Comparison of ENCODE assay signal across 10 cellular contexts in the genomic region with DNA sequence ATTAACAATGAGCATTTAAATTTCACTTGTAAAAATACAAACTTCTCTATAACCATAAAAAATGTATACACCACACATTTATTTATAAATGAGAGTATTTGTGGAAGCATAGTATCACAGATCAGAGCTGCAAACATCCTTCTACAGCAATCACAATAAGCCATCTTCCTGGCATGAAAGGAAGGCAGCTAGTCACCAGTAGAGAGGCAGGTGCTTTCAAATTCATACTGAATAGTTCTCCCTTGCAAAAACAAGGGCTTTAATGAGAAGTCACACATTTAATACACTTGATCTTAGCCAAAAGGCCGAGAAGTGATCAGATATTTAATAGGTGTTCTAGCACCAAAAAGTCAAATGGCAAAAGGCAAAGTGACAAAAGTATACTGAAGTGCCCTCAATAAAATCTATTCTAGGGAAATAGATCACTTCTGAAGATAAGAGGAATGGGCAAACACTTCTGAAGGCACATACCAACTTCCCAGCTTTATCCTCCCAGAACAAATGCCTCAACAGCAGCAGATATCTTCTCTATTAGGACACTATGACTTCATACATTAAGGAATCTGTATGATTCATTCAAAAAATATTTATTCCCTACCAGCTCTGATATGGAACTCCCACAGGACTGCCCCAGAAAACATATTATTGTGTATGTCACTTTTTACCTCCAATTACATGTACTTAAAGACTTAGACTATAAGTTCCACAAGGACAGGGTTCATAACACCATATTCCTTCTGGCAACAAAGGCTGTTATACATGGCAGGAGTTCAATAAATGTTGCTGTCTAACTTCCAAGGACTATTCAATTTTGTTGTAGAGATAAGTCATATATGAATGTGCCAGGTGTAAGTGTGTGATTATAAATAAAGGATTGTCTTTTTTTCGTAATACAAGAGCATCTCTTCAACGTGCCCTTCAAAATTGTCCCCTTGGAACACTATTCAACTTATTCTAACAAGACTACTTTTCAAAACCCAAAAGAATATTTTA. TPM values are rescaled to one million over a fixed set of nuclear protein-coding genes. Genes with fewer than 3 reads are reported as not detected.
DNase-seq lines count a peak whose midpoint lies in the region; ATAC-seq, FAIRE-seq and TF ChIP-seq lines count a peak whose summit lies in the region.
"Had no signal": no experiment of that assay in that cellular context is flagged by ENCODE, and none has a peak within 500 bp of the region (broad histone marks: within the 10 kb centered on the region; RNA-seq: fewer than 3 reads in every experiment).

No MANE protein-coding gene starts in this region.

- no peak for TF ChIP-seq POLR2A in GM12891 (IDR thresholded peaks at IDR 0.05; ENCODE audit: low read depth, low read length)

- peak overlapping the region; percentile 53 for H3K27ac ChIP-seq in SJCRH30

- no peaks in the 10 kb centered on the region for H3K9me3 ChIP-seq in SJCRH30 (replicated peaks)

- no peaks in the 10 kb centered on the region for H3K27me3 ChIP-seq in SJCRH30

- TF ChIP-seq CTCF in fibroblast of the aortic adventitia (IDR thresholded peaks at IDR 0.05; ENCODE audit: insufficient read depth, low read length) (no peak), retinal pigment epithelial cell (conservative IDR thresholded peaks at IDR 0.05; ENCODE audit: low read depth, low read length) (no peak)

- peaks cover 27% of the 10 kb centered on the region for H3K4me1 ChIP-seq in SJCRH30

- peaks cover 13% of the 10 kb centered on the region; the same call in 1 of the 2 replicates for H3K36me3 ChIP-seq in SJCRH30

- DNase-seq in GM12891 (ENCODE audit: insufficient read length, low spot score): no peak
- DNase-seq in SJCRH30: peak; percentile 53 to 69
- DNase-seq in fibroblast of the aortic adventitia (ENCODE audit: low read depth): peak; percentile 86
- peak; percentile 66 for DNase-seq in retinal pigment epithelial cell (ENCODE audit: low read depth)
- no peak for DNase-seq in NCI-H2171 (lab: John Stamatoyannopoulos, UW)
- no peak for DNase-seq in NCI-H1694 treated with DMSO at 0.1 percent for 48 hours (lab: John Stamatoyannopoulos, UW)
- DNase-seq in NCI-H69 (lab: John Stamatoyannopoulos, UW): no peak
- DNase-seq: Kasumi-1, T-helper 2 cell had no signal

- ATAC-seq in HG03108 (IDR thresholded peaks at IDR 0.05; ENCODE audit: unreplicated experiment): no peak

- FAIRE-seq in GM12891 (lab: Jason Lieb, UNC): peak; percentile 28

- H3K4me3 ChIP-seq in SJCRH30 (no peak overlapping the region), fibroblast of the aortic adventitia (ENCODE audit: low read depth, low read length) (no peak overlapping the region), retinal pigment epithelial cell (ENCODE audit: low read length) (no peak overlapping the region)

TF ChIP-seq in GM12891, 5 proteins besides CTCF, POLR2A, EP300 and RAD21:
- no peak for TF ChIP-seq PAX5 (IDR thresholded peaks at IDR 0.05; ENCODE audit: insufficient read depth, low read length, severe bottlenecking)
- no peak for TF ChIP-seq POLR2AphosphoS5 (IDR thresholded peaks at IDR 0.05; ENCODE audit: low read depth, low read length)
- no peak for TF ChIP-seq SPI1 (IDR thresholded peaks at IDR 0.05; ENCODE audit: low read depth, low read length)
- no peak for TF ChIP-seq POU2F2 (IDR thresholded peaks at IDR 0.05; ENCODE audit: low read depth, low read length)
TF ChIP-seq in GM12891: peak in this region for 0.

RNA-seq across cellular contexts. Expression of gene MAPKAP1, which starts 31.7 kb away (rescaled TPM):
- polyA plus RNA-seq in GM12891 (2012; ENCODE audit: low read depth, missing spikeins): 65.6 TPM
- 103 and 109 TPM in 2 replicates for total RNA-seq in SJCRH30 (2014; rRNA removed; shearing (Covaris generic))
- 90.6 and 95.0 TPM in 2 replicates for total RNA-seq in fibroblast of the aortic adventitia (ENCODE audit: low replicate concordance)

Comparison
In these comparisons a context has a peak if more than half of its experiments do, and no peak if none do; other contexts are left out.
1. DNase-seq: peak in SJCRH30 (2 of 2), fibroblast of the aortic adventitia (single experiment) and retinal pigment epithelial cell (single experiment); none in GM12891 (single experiment), NCI-H2171 (single experiment), NCI-H1694 treated with DMSO at 0.1 percent for 48 hours (single experiment) and NCI-H69 (single experiment).